ENCODE assay signal across 8 cellular contexts in the genomic region with DNA sequence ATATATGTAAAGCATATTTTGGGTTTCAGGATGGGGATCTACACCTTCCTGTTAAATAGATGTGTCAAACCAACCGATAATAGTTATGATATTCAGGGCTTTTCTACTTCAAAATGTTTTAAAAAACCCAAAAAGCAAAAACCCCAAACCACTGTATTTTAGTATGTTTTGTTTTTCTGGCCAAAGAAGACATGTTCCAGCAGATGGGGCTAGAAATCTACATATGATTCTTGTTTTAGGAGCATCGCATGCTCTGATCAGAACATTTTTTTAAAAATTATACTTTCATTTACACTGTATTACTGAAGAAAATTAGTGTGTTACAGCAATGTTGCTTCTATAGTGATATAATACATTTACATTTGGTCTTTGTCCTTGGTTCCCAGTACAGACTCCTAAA. TPM values are rescaled to one million over a fixed set of nuclear protein-coding genes. Genes with fewer than 3 reads are reported as not detected.
DNase-seq lines count a peak whose midpoint lies in the region; ATAC-seq and TF ChIP-seq lines count a peak whose summit lies in the region.

No MANE protein-coding gene starts in this region.

- no peaks in the 10 kb centered on the region for H3K9me2 ChIP-seq in PC-9 (ENCODE audit: insufficient read depth)

- no peak overlapping the region for H2AFZ ChIP-seq in PC-9

- H3K4me3 ChIP-seq in PC-9 = no peak overlapping the region

- no peak overlapping the region for H3K4me3 Mint-ChIP-seq in activated CD4-positive, alpha-beta T cell treated with anti-CD3 and anti-CD28 coated beads, Interleukin-2, amount 10 ng/mL, durations not matched to agents 7 days and 5 days
- no peak overlapping the region for H3K4me3 Mint-ChIP-seq in effector memory CD8-positive, alpha-beta T cell
- H3K4me3 Mint-ChIP-seq in activated naive CD4-positive, alpha-beta T cell treated with anti-CD3 and anti-CD28 coated beads for 36 hours = no peak overlapping the region

- H3K27ac ChIP-seq in PC-9 = no peak overlapping the region

- no peak; the same call in 1 of the 2 replicates for TF ChIP-seq CTCF in PC-9 (conservative IDR thresholded peaks at IDR 0.05)

- ATAC-seq in HG03280 (IDR thresholded peaks at IDR 0.05; ENCODE audit: unreplicated experiment) = peak; percentile 32
- peak; percentile 27 for ATAC-seq in effector memory CD8-positive, alpha-beta T cell (replicated peaks)

- peak; percentile 26 for DNase-seq in activated CD4-positive, alpha-beta T cell treated with anti-CD3 and anti-CD28 coated beads, Interleukin-2, amount 10 ng/mL, durations not matched to agents 7 days and 5 days
- no peak for DNase-seq in activated CD4-positive, alpha-beta T cell treated with anti-CD3 and anti-CD28 coated beads for 48 hours
- DNase-seq in effector memory CD8-positive, alpha-beta T cell = no peak
- peak; percentile 69 for DNase-seq in superior temporal gyrus (ENCODE audit: extremely low spot score)
- DNase-seq in SIG-M5 (lab: John Stamatoyannopoulos, UW) = no peak
- no peak for DNase-seq in activated naive CD4-positive, alpha-beta T cell treated with anti-CD3 and anti-CD28 coated beads for 36 hours
- no peak for DNase-seq in PC-9

- H3K27me3 Mint-ChIP-seq in activated CD4-positive, alpha-beta T cell treated with anti-CD3 and anti-CD28 coated beads, Interleukin-2, amount 10 ng/mL, durations not matched to agents 7 days and 5 days = no peaks in the 10 kb centered on the region
- no peaks in the 10 kb centered on the region for H3K27me3 Mint-ChIP-seq in effector memory CD8-positive, alpha-beta T cell
- no peaks in the 10 kb centered on the region for H3K27me3 Mint-ChIP-seq in activated naive CD4-positive, alpha-beta T cell treated with anti-CD3 and anti-CD28 coated beads for 36 hours (ENCODE audit: low read depth)

- H3F3A ChIP-seq in PC-9 (ENCODE audit: insufficient read depth, low read depth) = peaks cover 12% of the 10 kb centered on the region; the same call in 1 of the 2 replicates

- intact Hi-C loops in activated naive CD4-positive, alpha-beta T cell treated with anti-CD3 and anti-CD28 coated beads for 36 hours (cut with micrococcal nuclease) = loop anchor here (1.0 to 2.0 kb wide), 2 partner anchors 35 to 250 kb away; no protein-coding TSS in a partner anchor
- intact Hi-C loops in PC-9 (cut with micrococcal nuclease; ENCODE audit: unreplicated experiment) = loop anchor here (5.0 kb wide), 1 partner anchor 826 kb away; no protein-coding TSS in a partner anchor

- no peaks in the 10 kb centered on the region for H3K27me3 ChIP-seq in PC-9 (ENCODE audit: insufficient read depth, low read depth)

- H3K36me3 ChIP-seq in PC-9 (ENCODE audit: low read depth) = peaks cover 8% of the 10 kb centered on the region; the same call in 1 of the 2 replicates

- CTCF ChIA-PET in activated CD4-positive, alpha-beta T cell treated with anti-CD3 and anti-CD28 coated beads, Interleukin-2, amount 10 ng/mL, durations not matched to agents 7 days and 5 days (lab: Charles Lee) = interaction anchor here (0.8 to 1.8 kb wide), 5 partner anchors 11 to 53 kb away, joined by 3 to 7 read pairs (median 3); a partner anchor contains a TSS
- CTCF ChIA-PET in activated naive CD4-positive, alpha-beta T cell treated with anti-CD3 and anti-CD28 coated beads for 36 hours (lab: Charles Lee) = interaction anchor here (0.6 to 2.2 kb wide), 10 partner anchors 7 to 727 kb away, joined by 3 to 8 read pairs (median 4); a partner anchor contains a TSS
- CTCF ChIA-PET in PC-9 (lab: Charles Lee) = no interaction called here

- peaks cover 17% of the 10 kb centered on the region for H3K4me1 ChIP-seq in PC-9 (replicated peaks; ENCODE audit: insufficient read depth)

- H4K20me1 ChIP-seq in PC-9 (ENCODE audit: insufficient read depth) = peaks cover 11% of the 10 kb centered on the region; the same call in 1 of the 2 replicates

- peaks cover 5% of the 10 kb centered on the region for H3K36me3 Mint-ChIP-seq in activated CD4-positive, alpha-beta T cell treated with anti-CD3 and anti-CD28 coated beads, Interleukin-2, amount 10 ng/mL, durations not matched to agents 7 days and 5 days (ENCODE audit: low read depth)
- peaks cover 4% of the 10 kb centered on the region for H3K36me3 Mint-ChIP-seq in effector memory CD8-positive, alpha-beta T cell (ENCODE audit: insufficient read depth)
- peaks cover 16% of the 10 kb centered on the region for H3K36me3 Mint-ChIP-seq in activated naive CD4-positive, alpha-beta T cell treated with anti-CD3 and anti-CD28 coated beads for 36 hours (ENCODE audit: low read depth)

- BruUV-seq in PC-9 (replicated peaks; lab: Mats Ljungman, UMichigan) = no TSS peak

- POLR2A ChIA-PET in activated CD4-positive, alpha-beta T cell treated with anti-CD3 and anti-CD28 coated beads, Interleukin-2, amount 10 ng/mL, durations not matched to agents 7 days and 5 days (lab: Charles Lee) = no interaction called here
- POLR2A ChIA-PET in PC-9 (lab: Charles Lee; ENCODE audit: unreplicated experiment) = interaction anchor here (0.6 kb wide), 1 partner anchor 84 kb away, joined by 3 read pairs; no protein-coding TSS in a partner anchor

- H3K9me3 ChIP-seq in PC-9 (ENCODE audit: insufficient read depth, low read depth) = no peaks in the 10 kb centered on the region

- H3K4me1 Mint-ChIP-seq in activated CD4-positive, alpha-beta T cell treated with anti-CD3 and anti-CD28 coated beads, Interleukin-2, amount 10 ng/mL, durations not matched to agents 7 days and 5 days = peaks cover 25% of the 10 kb centered on the region
- H3K4me1 Mint-ChIP-seq in effector memory CD8-positive, alpha-beta T cell (ENCODE audit: low read depth in 2 of 2) = peaks cover 9 to 35% of the 10 kb centered on the region in 2 donors
- peaks cover 38% of the 10 kb centered on the region for H3K4me1 Mint-ChIP-seq in activated naive CD4-positive, alpha-beta T cell treated with anti-CD3 and anti-CD28 coated beads for 36 hours (ENCODE audit: low read depth)

- H3K9me3 Mint-ChIP-seq in activated CD4-positive, alpha-beta T cell treated with anti-CD3 and anti-CD28 coated beads, Interleukin-2, amount 10 ng/mL, durations not matched to agents 7 days and 5 days = no peaks in the 10 kb centered on the region
- no peaks in the 10 kb centered on the region for H3K9me3 Mint-ChIP-seq in effector memory CD8-positive, alpha-beta T cell
- H3K9me3 Mint-ChIP-seq in activated naive CD4-positive, alpha-beta T cell treated with anti-CD3 and anti-CD28 coated beads for 36 hours = no peaks in the 10 kb centered on the region

- no peak overlapping the region for H3K27ac Mint-ChIP-seq in activated CD4-positive, alpha-beta T cell treated with anti-CD3 and anti-CD28 coated beads, Interleukin-2, amount 10 ng/mL, durations not matched to agents 7 days and 5 days
- peak overlapping the region in 1 of 2 donors; percentile 13 for H3K27ac Mint-ChIP-seq in effector memory CD8-positive, alpha-beta T cell
- H3K27ac Mint-ChIP-seq in activated naive CD4-positive, alpha-beta T cell treated with anti-CD3 and anti-CD28 coated beads for 36 hours = no peak overlapping the region

- H3K79me2 ChIP-seq in PC-9 (ENCODE audit: low read depth) = peaks cover 53% of the 10 kb centered on the region

- H3K4me2 ChIP-seq in PC-9 = no peak overlapping the region

RNA-seq across cellular contexts. Expression of a gene that starts 11.0 kb away (rescaled TPM):
- 10 to 100 TPM; 14.4 to 18.5 TPM for total RNA-seq in activated CD4-positive, alpha-beta T cell treated with anti-CD3 and anti-CD28 coated beads, Interleukin-2, amount 10 ng/mL, durations not matched to agents 7 days and 5 days
- total RNA-seq in activated naive CD4-positive, alpha-beta T cell treated with anti-CD3 and anti-CD28 coated beads for 36 hours = 10 to 100 TPM; 16.7 to 18.4 TPM
- 17.6 and 19.3 TPM in 2 replicates for total RNA-seq in PC-9 (2021)

RNA-seq across cellular contexts. Expression of a gene that starts 49.6 kb away (rescaled TPM):
- total RNA-seq in activated CD4-positive, alpha-beta T cell treated with anti-CD3 and anti-CD28 coated beads, Interleukin-2, amount 10 ng/mL, durations not matched to agents 7 days and 5 days = 10 to 100 TPM; 23.5 to 28.3 TPM
- 10 to 100 TPM; 10.7 to 10.8 TPM for total RNA-seq in activated naive CD4-positive, alpha-beta T cell treated with anti-CD3 and anti-CD28 coated beads for 36 hours
- total RNA-seq in PC-9 (2021) = 7.3 and 8.9 TPM in 2 replicates

RNA-seq across cellular contexts. Expression of a gene that starts 52.9 kb away (rescaled TPM):
- total RNA-seq in activated CD4-positive, alpha-beta T cell treated with anti-CD3 and anti-CD28 coated beads, Interleukin-2, amount 10 ng/mL, durations not matched to agents 7 days and 5 days = not detected
- not detected for total RNA-seq in activated naive CD4-positive, alpha-beta T cell treated with anti-CD3 and anti-CD28 coated beads for 36 hours
- 0.98 and 1.6 TPM in 2 replicates for total RNA-seq in PC-9 (2021)

Comparison
In these comparisons a context has a peak if more than half of its experiments do, and no peak if none do; other contexts are left out.
1. DNase-seq: peak in activated CD4-positive, alpha-beta T cell treated with anti-CD3 and anti-CD28 coated beads, Interleukin-2, amount 10 ng/mL, durations not matched to agents 7 days and 5 days (single experiment) and superior temporal gyrus (single experiment); none in activated CD4-positive, alpha-beta T cell treated with anti-CD3 and anti-CD28 coated beads for 48 hours (single experiment), effector memory CD8-positive, alpha-beta T cell (0 of 3), SIG-M5 (single experiment), activated naive CD4-positive, alpha-beta T cell treated with anti-CD3 and anti-CD28 coated beads for 36 hours (single experiment) and PC-9 (0 of 2).